ENCODE assay signal across 2 cellular contexts in the genomic region with DNA sequence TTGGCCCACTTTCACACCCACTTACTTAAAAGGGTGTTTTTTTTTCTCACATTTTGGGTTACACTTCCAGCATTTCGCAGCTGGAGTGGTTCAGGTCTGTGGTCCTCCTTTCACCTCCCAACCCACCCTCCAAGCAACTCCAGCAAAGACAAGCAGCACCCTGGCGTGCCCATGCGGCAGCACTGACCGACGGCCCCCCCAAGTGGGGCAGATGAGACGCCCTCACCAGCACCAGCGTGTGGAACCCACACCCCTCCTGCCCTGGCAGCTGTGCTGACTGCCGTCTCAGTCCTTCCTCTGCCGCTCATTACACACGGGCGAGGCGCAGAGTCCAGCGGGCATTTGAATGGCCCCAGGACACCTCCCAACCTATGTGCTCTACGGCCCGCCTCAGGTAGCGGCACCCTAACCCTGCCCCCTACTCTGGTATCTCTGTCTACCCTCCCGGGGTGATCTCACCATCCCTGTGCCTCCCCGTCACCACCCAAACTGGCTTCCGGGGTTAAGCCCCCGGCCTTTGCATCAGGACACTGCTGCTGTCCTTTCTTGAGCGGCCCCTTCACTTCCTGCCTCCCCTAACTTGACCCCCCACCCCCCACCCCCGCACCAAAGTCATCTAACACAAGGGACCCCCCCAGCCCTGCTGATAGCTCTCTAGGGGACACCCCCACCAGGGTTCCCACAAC.
TF ChIP-seq lines count a peak whose summit lies in the region.

No MANE protein-coding gene starts in this region.

TF ChIP-seq in HepG2, 621 proteins besides CTCF, POLR2A, EP300 and RAD21:
- no peak for TF ChIP-seq NCOA1 (CRISPR knock-in tag; IDR thresholded peaks at IDR 0.05)
- TF ChIP-seq AGO2 (optimal IDR thresholded peaks at IDR 0.05; ENCODE audit: low read depth, low read length) = peak; percentile 37
TF ChIP-seq in HepG2: peak in this region for 1.

TF ChIP-seq in GM12878, 131 proteins besides CTCF, POLR2A, EP300 and RAD21:
- TF ChIP-seq, protein P1, sequence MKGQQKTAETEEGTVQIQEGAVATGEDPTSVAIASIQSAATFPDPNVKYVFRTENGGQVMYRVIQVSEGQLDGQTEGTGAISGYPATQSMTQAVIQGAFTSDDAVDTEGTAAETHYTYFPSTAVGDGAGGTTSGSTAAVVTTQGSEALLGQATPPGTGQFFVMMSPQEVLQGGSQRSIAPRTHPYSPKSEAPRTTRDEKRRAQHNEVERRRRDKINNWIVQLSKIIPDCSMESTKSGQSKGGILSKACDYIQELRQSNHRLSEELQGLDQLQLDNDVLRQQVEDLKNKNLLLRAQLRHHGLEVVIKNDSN (IDR thresholded peaks at IDR 0.05; ENCODE audit: borderline replicate concordance, extremely low read length, insufficient read depth, low read depth, low read length) = no peak
- TF ChIP-seq HDGF (IDR thresholded peaks at IDR 0.05) = no peak
- no peak for TF ChIP-seq SMAD5 (IDR thresholded peaks at IDR 0.05; ENCODE audit: low read depth)
- TF ChIP-seq, protein P2, sequence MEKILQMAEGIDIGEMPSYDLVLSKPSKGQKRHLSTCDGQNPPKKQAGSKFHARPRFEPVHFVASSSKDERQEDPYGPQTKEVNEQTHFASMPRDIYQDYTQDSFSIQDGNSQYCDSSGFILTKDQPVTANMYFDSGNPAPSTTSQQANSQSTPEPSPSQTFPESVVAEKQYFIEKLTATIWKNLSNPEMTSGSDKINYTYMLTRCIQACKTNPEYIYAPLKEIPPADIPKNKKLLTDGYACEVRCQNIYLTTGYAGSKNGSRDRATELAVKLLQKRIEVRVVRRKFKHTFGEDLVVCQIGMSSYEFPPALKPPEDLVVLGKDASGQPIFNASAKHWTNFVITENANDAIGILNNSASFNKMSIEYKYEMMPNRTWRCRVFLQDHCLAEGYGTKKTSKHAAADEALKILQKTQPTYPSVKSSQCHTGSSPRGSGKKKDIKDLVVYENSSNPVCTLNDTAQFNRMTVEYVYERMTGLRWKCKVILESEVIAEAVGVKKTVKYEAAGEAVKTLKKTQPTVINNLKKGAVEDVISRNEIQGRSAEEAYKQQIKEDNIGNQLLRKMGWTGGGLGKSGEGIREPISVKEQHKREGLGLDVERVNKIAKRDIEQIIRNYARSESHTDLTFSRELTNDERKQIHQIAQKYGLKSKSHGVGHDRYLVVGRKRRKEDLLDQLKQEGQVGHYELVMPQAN (conservative IDR thresholded peaks at IDR 0.05) = no peak
- no peak for TF ChIP-seq EGR1 (IDR thresholded peaks at IDR 0.05; ENCODE audit: borderline replicate concordance in 1 of 2, low read depth in 2 of 2, low read length in 2 of 2)
- TF ChIP-seq YBX1 (IDR thresholded peaks at IDR 0.05) = no peak
- TF ChIP-seq HDAC2 (IDR thresholded peaks at IDR 0.05) = no peak
- TF ChIP-seq, protein P3, sequence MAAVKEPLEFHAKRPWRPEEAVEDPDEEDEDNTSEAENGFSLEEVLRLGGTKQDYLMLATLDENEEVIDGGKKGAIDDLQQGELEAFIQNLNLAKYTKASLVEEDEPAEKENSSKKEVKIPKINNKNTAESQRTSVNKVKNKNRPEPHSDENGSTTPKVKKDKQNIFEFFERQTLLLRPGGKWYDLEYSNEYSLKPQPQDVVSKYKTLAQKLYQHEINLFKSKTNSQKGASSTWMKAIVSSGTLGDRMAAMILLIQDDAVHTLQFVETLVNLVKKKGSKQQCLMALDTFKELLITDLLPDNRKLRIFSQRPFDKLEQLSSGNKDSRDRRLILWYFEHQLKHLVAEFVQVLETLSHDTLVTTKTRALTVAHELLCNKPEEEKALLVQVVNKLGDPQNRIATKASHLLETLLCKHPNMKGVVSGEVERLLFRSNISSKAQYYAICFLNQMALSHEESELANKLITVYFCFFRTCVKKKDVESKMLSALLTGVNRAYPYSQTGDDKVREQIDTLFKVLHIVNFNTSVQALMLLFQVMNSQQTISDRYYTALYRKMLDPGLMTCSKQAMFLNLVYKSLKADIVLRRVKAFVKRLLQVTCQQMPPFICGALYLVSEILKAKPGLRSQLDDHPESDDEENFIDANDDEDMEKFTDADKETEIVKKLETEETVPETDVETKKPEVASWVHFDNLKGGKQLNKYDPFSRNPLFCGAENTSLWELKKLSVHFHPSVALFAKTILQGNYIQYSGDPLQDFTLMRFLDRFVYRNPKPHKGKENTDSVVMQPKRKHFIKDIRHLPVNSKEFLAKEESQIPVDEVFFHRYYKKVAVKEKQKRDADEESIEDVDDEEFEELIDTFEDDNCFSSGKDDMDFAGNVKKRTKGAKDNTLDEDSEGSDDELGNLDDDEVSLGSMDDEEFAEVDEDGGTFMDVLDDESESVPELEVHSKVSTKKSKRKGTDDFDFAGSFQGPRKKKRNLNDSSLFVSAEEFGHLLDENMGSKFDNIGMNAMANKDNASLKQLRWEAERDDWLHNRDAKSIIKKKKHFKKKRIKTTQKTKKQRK (IDR thresholded peaks at IDR 0.05; ENCODE audit: low read depth, low read length) = no peak
- TF ChIP-seq HDAC6 (IDR thresholded peaks at IDR 0.05; ENCODE audit: unreplicated experiment) = no peak
